7 cellular contexts compared by ENCODE assay signal in the genomic region with DNA sequence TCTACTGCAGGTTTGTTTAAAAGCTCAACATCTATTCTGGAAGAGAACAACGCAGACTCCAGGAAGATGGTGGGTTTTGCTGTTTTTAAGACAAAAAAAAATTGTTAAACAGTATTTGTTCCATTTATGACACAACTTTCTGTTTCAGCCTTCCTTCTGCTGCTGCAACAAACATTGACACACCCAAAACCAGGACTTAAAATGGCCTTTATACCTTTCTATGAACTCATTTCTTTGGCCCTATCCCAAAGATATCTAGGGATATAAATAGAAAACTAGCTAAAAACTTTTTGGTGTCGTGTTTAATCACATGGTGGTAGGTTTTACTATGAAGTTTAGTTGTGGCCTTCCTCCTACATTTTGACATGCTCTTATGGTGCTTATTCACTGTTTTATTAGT. TPM values are rescaled to one million over a fixed set of nuclear protein-coding genes. Genes with fewer than 3 reads are reported as not detected.
DNase-seq lines count a peak whose midpoint lies in the region; ATAC-seq, FAIRE-seq and TF ChIP-seq lines count a peak whose summit lies in the region.

No MANE protein-coding gene starts in this region.

- no peaks in the 10 kb centered on the region for H3K9me3 Mint-ChIP-seq in chondrocyte (ENCODE audit: low read depth)

- no peaks in the 10 kb centered on the region for H3K27me3 ChIP-seq in pancreas

- H3K27ac ChIP-seq in pancreas: peak overlapping the region; percentile 96 to 98 (median 96)

- WGBS in pancreas, 2 donors: 7 to 10% methylated on average over 2 of the region's 2 CpGs

- H3K4me1 ChIP-seq in pancreas: peaks cover 3 to 27% (median 20%) of the 10 kb centered on the region in 3 donors

- H3K4me3 Mint-ChIP-seq in chondrocyte (ENCODE audit: unreplicated experiment): peak overlapping the region; percentile 73

- H3K36me3 ChIP-seq in pancreas: no peaks in the 10 kb centered on the region

- no peak for FAIRE-seq in pancreas (lab: Jason Lieb, UNC)

- H3K36me3 Mint-ChIP-seq in chondrocyte (ENCODE audit: low read depth): no peaks in the 10 kb centered on the region

- TF ChIP-seq CTCF in chondrocyte (IDR thresholded peaks at IDR 0.05) (no peak), pancreas (IDR thresholded peaks at IDR 0.05) (no peak)

- ATAC-seq in GM19395 (IDR thresholded peaks at IDR 0.05; ENCODE audit: unreplicated experiment): peak; percentile 24
- peak; percentile 25 for ATAC-seq in HG03378 (IDR thresholded peaks at IDR 0.05; ENCODE audit: unreplicated experiment)
- peak in 2 of 4 donors; percentile 25 to 29 for ATAC-seq in pancreas
- ATAC-seq in HG02610 (IDR thresholded peaks at IDR 0.05; ENCODE audit: unreplicated experiment): no peak

- no peak for DNase-seq in chondrocyte (ENCODE audit: low spot score)
- DNase-seq in pancreas: peak in 1 of 6 donors; percentile 12
- no peak for DNase-seq in NCI-H446 (lab: John Stamatoyannopoulos, UW)
- DNase-seq in NCI-H1694 (lab: John Stamatoyannopoulos, UW): no peak

- H3K27me3 Mint-ChIP-seq in chondrocyte (ENCODE audit: low read depth): no peaks in the 10 kb centered on the region

- intact Hi-C loops in pancreas (cut with DNase I): no loop called here

- no peaks in the 10 kb centered on the region for H3K9me3 ChIP-seq in pancreas

- H3K27ac Mint-ChIP-seq in chondrocyte (ENCODE audit: unreplicated experiment): peak overlapping the region; percentile 77

- H3K4me3 ChIP-seq in pancreas: peak overlapping the region in 2 of 4 donors; percentile 71 to 80

- H3K4me1 Mint-ChIP-seq in chondrocyte (ENCODE audit: low read depth): peaks cover 42% of the 10 kb centered on the region

RNA-seq across cellular contexts. Expression of gene GALNT3, which starts 1.0 kb away (rescaled TPM):
- total RNA-seq in chondrocyte (4.1 to 4.4 TPM (median 4.2 TPM) in 3 replicates), pancreas (10 to 100 TPM; 13.2 to 34.4 (median 20.4) TPM)
- 10 to 100 TPM; 13.7 to 21.5 TPM for polyA plus RNA-seq in pancreas
